ENCODE assay signal across 10 cellular contexts in the genomic region with DNA sequence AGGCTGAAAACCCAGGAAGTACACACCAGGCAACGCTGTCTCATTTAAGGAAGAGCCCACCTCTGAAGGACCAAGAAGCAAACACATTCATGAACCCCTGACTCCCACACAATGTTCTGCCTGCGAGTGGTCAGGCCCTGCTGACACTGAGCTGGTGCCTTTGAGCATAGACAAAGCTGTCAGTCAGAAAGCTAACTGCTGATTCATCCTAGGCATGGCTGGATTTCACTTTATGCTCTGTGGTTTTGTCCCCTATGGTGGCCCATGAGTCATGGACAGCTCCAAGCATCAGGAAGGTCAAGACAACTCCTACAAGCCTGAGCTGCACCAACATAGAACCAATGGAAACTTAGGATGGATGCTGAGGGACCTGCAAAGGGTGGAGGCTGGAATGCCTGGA.
A peak's percentile ranks its signal among the peaks of the same experiment; 100 is the strongest.
DNase-seq lines count a peak whose midpoint lies in the region; ATAC-seq, FAIRE-seq and TF ChIP-seq lines count a peak whose summit lies in the region.
"Had no signal": no experiment of that assay in that cellular context is flagged by ENCODE, and none has a peak within 500 bp of the region (broad histone marks: within the 10 kb centered on the region; RNA-seq: fewer than 3 reads in every experiment).

No MANE protein-coding gene starts in this region.

- FAIRE-seq in H54 (lab: Jason Lieb, UNC) (peak; percentile 95), RCC 7860 (lab: Jason Lieb, UNC) (peak; percentile 98)

- H3K27ac ChIP-seq in coronary artery: no peak overlapping the region

- H3K9me3 Mint-ChIP-seq in CD14-positive monocyte: no peaks in the 10 kb centered on the region
- H3K9me3 Mint-ChIP-seq: dendritic cell treated with granulocyte-macrophage colony-stimulating factor and Interleukin-4, amounts not matched to agents 40 ng/mL and 50 ng/mL, for 4 days had no signal

- DNase-seq in CD14-positive monocyte (ENCODE audit: low spot score) (no peak), H54 (ENCODE audit: insufficient read length, low spot score) (peak; percentile 76), RCC 7860 (ENCODE audit: low spot score) (peak; percentile 98), fibroblast of villous mesenchyme (ENCODE audit: low read depth) (peak; percentile 60), mesenteric fat pad (ENCODE audit: low spot score) (no peak), coronary artery (ENCODE audit: low spot score) (no peak), NCI-H187 treated with DMSO at 0.1 percent for 48 hours (lab: John Stamatoyannopoulos, UW) (no peak)
- DNase-seq: NK-92 treated with Interleukin-12 subunit alpha and Interleukin-12 subunit beta, amount 100 ng/mL, for 24 hours had no signal

- peak overlapping the region in 4 of 7 donors; percentile 52 to 82 (median 65) for H3K27ac Mint-ChIP-seq in CD14-positive monocyte
- H3K27ac Mint-ChIP-seq: dendritic cell treated with granulocyte-macrophage colony-stimulating factor and Interleukin-4, amounts not matched to agents 40 ng/mL and 50 ng/mL, for 4 days had no signal

- TF ChIP-seq CTCF in CD14-positive monocyte (IDR thresholded peaks at IDR 0.05): no peak
- no peak for TF ChIP-seq CTCF in fibroblast of villous mesenchyme (IDR thresholded peaks at IDR 0.05; ENCODE audit: insufficient read depth, low read depth, low read length)
- TF ChIP-seq CTCF in coronary artery (IDR thresholded peaks at IDR 0.05): no peak

- H3K36me3 Mint-ChIP-seq in CD14-positive monocyte: peaks cover 61 to 62% of the 10 kb centered on the region in 2 donors

- H3K4me1 Mint-ChIP-seq in CD14-positive monocyte: peaks cover 15% of the 10 kb centered on the region

- ATAC-seq in HG03432 (IDR thresholded peaks at IDR 0.05; ENCODE audit: unreplicated experiment): no peak

- peaks cover 0 to 2% (median 0%) of the 10 kb centered on the region in 3 donors for H3K27me3 Mint-ChIP-seq in CD14-positive monocyte (ENCODE audit: low read depth in 3 of 3)
- H3K27me3 Mint-ChIP-seq: dendritic cell treated with granulocyte-macrophage colony-stimulating factor and Interleukin-4, amounts not matched to agents 40 ng/mL and 50 ng/mL, for 4 days had no signal

- intact Hi-C loops in CD14-positive monocyte (cut with micrococcal nuclease): no loop called here

- H3K4me3 ChIP-seq in fibroblast of villous mesenchyme (ENCODE audit: low read depth, low read length) (no peak overlapping the region), coronary artery (no peak overlapping the region)

- no peak overlapping the region for H3K4me3 Mint-ChIP-seq in CD14-positive monocyte
- H3K4me3 Mint-ChIP-seq: dendritic cell treated with granulocyte-macrophage colony-stimulating factor and Interleukin-4, amounts not matched to agents 40 ng/mL and 50 ng/mL, for 4 days had no signal

- no peak for TF ChIP-seq POLR2A in H54 (IDR thresholded peaks at IDR 0.05; ENCODE audit: low read depth, low read length)

Comparison
In these comparisons a context has a peak if more than half of its experiments do, and no peak if none do; other contexts are left out.
1. DNase-seq: peak in H54 (single experiment), RCC 7860 (single experiment) and fibroblast of villous mesenchyme (single experiment); none in CD14-positive monocyte (single experiment), mesenteric fat pad (single experiment), coronary artery (single experiment) and NCI-H187 treated with DMSO at 0.1 percent for 48 hours (single experiment).